25 cellular contexts compared by ENCODE assay signal in the genomic region with DNA sequence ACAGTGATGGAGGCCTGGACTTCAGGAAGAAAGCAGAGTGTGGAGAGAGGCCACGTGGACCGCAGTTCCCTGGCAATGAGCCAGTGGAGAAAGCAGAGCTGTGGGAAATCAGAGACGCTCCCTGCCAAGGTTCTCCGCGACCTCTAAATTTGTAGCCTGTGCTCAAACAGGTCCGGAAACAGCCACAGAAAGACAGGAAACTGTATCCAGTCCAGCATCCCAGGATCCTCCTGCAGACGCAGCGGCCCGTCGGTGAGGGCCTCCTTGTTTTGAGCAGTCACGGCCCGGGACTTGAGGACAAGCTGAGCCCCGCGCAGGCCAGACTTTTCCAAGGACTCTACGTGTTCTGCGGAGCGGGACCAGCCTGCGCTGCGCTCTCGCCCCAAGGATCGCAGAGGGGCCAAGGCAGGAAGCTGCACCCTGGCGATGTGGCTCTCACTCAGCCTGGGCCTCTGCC. TPM values are rescaled to one million over a fixed set of nuclear protein-coding genes. Genes with fewer than 3 reads are reported as not detected.
DNase-seq lines count a peak whose midpoint lies in the region; ATAC-seq and TF ChIP-seq lines count a peak whose summit lies in the region.
"Had no signal": no experiment of that assay in that cellular context is flagged by ENCODE, and none has a peak within 500 bp of the region (broad histone marks: within the 10 kb centered on the region; RNA-seq: fewer than 3 reads in every experiment).

No MANE protein-coding gene starts in this region.

- H3K27me3 ChIP-seq in endodermal cell (ENCODE audit: control insufficient read depth, insufficient read depth, low read length, poor library complexity, severe bottlenecking) (no peaks in the 10 kb centered on the region), thyroid gland (no peaks in the 10 kb centered on the region)
- H3K27me3 ChIP-seq: ovary, tibial artery had no signal

- no peak for TF ChIP-seq POLR2A in thyroid gland (IDR thresholded peaks at IDR 0.05)

- peak; percentile 15 for ATAC-seq in Right ventricle myocardium inferior
- peak; percentile 61 for ATAC-seq in left lobe of liver
- no peak for ATAC-seq in HG03460 (IDR thresholded peaks at IDR 0.05; ENCODE audit: unreplicated experiment)
- ATAC-seq in HG03097 (IDR thresholded peaks at IDR 0.05; ENCODE audit: low FRiP score, unreplicated experiment), result no peak
- ATAC-seq: HCT116 had no signal

- DNase-seq in Right ventricle myocardium inferior (ENCODE audit: missing footprints), result peak; percentile 68
- no peak for DNase-seq in cardiac septum (ENCODE audit: low spot score)
- peak; percentile 47 for DNase-seq in endodermal cell
- no peak for DNase-seq in left lobe of liver (ENCODE audit: low spot score)
- peak; percentile 31 to 37 for DNase-seq in thyroid gland
- DNase-seq in activated naive CD4-positive, alpha-beta T cell (lab: John Stamatoyannopoulos, UW), result no peak
- DNase-seq: activated CD4-positive, alpha-beta memory T cell treated with anti-CD3 and anti-CD28 coated beads, Interleukin-2, amount 10 ng/mL, durations not matched to agents 7 days and 5 days; activated CD4-positive, CD25-positive, alpha-beta regulatory T cell; activated naive CD4-positive, alpha-beta T cell treated with Interleukin-2 at 50 U/mL for 16 hours; naive B cell; NCI-H1417 treated with DMSO at 0.1 percent for 48 hours; NCI-H226; NK-92 treated with Interleukin-12 subunit alpha and Interleukin-12 subunit beta, amount 100 ng/mL, for 24 hours; stimulated activated CD4-positive, alpha-beta T cell treated with anti-CD3 and anti-CD28 coated beads, Interleukin-2, amount 100 ng/mL, for 24 hours; stimulated activated naive CD4-positive, alpha-beta T cell; T-helper 9 cell; tibial artery had no signal

- WGBS in endodermal cell (ENCODE audit: insufficient coverage in 1 of 2, insufficient read length in 1 of 2), 2 experiments, result 94 to 95% methylated on average over 19 to 22 of the region's 22 CpGs
- 33 to 46% methylated on average over 7 to 16 of the region's 22 CpGs for WGBS in thyroid gland, 2 donors

- no peak overlapping the region for H3K4me3 Mint-ChIP-seq in endodermal cell
- H3K4me3 Mint-ChIP-seq: activated CD4-positive, alpha-beta memory T cell treated with anti-CD3 and anti-CD28 coated beads, Interleukin-2, amount 10 ng/mL, durations not matched to agents 7 days and 5 days; memory B cell; naive B cell had no signal

- H3K4me3 ChIP-seq in endodermal cell (ENCODE audit: low read length), result no peak overlapping the region
- no peak overlapping the region for H3K4me3 ChIP-seq in thyroid gland (replicated peaks in 1 of 3)
- H3K4me3 ChIP-seq: ovary, tibial artery had no signal

- H3K4me1 Mint-ChIP-seq in endodermal cell, result no peaks in the 10 kb centered on the region
- H3K4me1 Mint-ChIP-seq: activated CD4-positive, alpha-beta memory T cell treated with anti-CD3 and anti-CD28 coated beads, Interleukin-2, amount 10 ng/mL, durations not matched to agents 7 days and 5 days; IgD-negative memory B cell; memory B cell; naive B cell had no signal

- no peak overlapping the region for H3K27ac ChIP-seq in endodermal cell (ENCODE audit: low read depth, low read length)
- H3K27ac ChIP-seq in thyroid gland, result no peak overlapping the region
- H3K27ac ChIP-seq: ovary, tibial artery had no signal

- intact Hi-C loops in Right ventricle myocardium inferior (cut with DNase I), result no loop called here
- intact Hi-C loops in cardiac septum (cut with DNase I), result no loop called here
- intact Hi-C loops in thyroid gland (cut with DNase I), result no loop called here

- peaks cover 6% of the 10 kb centered on the region for H3K27me3 Mint-ChIP-seq in endodermal cell (ENCODE audit: insufficient read depth)

- TF ChIP-seq CTCF in endodermal cell (conservative IDR thresholded peaks at IDR 0.05) (no peak), thyroid gland (IDR thresholded peaks at IDR 0.05) (no peak)

- no peak overlapping the region for H3K27ac Mint-ChIP-seq in endodermal cell
- H3K27ac Mint-ChIP-seq: activated CD4-positive, alpha-beta memory T cell treated with anti-CD3 and anti-CD28 coated beads, Interleukin-2, amount 10 ng/mL, durations not matched to agents 7 days and 5 days; IgD-negative memory B cell; memory B cell; naive B cell had no signal

- H3K36me3 ChIP-seq in endodermal cell (ENCODE audit: control insufficient read depth, insufficient read depth, low read length) (no peaks in the 10 kb centered on the region), thyroid gland (no peaks in the 10 kb centered on the region)
- H3K36me3 ChIP-seq: ovary, tibial artery had no signal

- H3K9me3 ChIP-seq in endodermal cell (ENCODE audit: control insufficient read depth, low read length) (no peaks in the 10 kb centered on the region), thyroid gland (no peaks in the 10 kb centered on the region)
- H3K9me3 ChIP-seq: ovary, tibial artery had no signal

- H3K9ac ChIP-seq in endodermal cell (ENCODE audit: extremely low read depth, low read length, poor library complexity, severe bottlenecking), result no peak overlapping the region

- no peaks in the 10 kb centered on the region for H3K36me3 Mint-ChIP-seq in endodermal cell (ENCODE audit: low read depth)
- H3K36me3 Mint-ChIP-seq: memory B cell had no signal

- H3K4me1 ChIP-seq in endodermal cell (ENCODE audit: control insufficient read depth, insufficient read depth, low read length), result no peaks in the 10 kb centered on the region
- peaks cover 0 to 3% of the 10 kb centered on the region in 2 donors for H3K4me1 ChIP-seq in thyroid gland

- no peaks in the 10 kb centered on the region for H3K9me3 Mint-ChIP-seq in endodermal cell
- H3K9me3 Mint-ChIP-seq: activated CD4-positive, alpha-beta memory T cell treated with anti-CD3 and anti-CD28 coated beads, Interleukin-2, amount 10 ng/mL, durations not matched to agents 7 days and 5 days; memory B cell; naive B cell had no signal

RNA-seq across cellular contexts. Expression of a gene that starts 22.3 kb away (rescaled TPM):
- total RNA-seq in Right ventricle myocardium inferior (472 TPM), cardiac septum (333 TPM), endodermal cell (1,000 to 10,000 TPM; 1,584 to 1,777 TPM), left lobe of liver (280 TPM), thyroid gland (1,000 to 10,000 TPM in 1 of 4 donors, 100 to 1,000 TPM in 3; 570 to 1,162 (median 852) TPM)
- polyA plus RNA-seq in endodermal cell (2013, experiment 1 of 2), result 2,503 TPM
- polyA plus RNA-seq in endodermal cell (2013, experiment 2 of 2), result 2,213 TPM

RNA-seq across cellular contexts. Expression of a gene that starts 38.7 kb away (rescaled TPM):
- total RNA-seq in Right ventricle myocardium inferior (not detected), cardiac septum (0.08 TPM), endodermal cell (1 to 10 TPM; 2.1 to 7.0 TPM), left lobe of liver (not detected), thyroid gland (not detected)
- polyA plus RNA-seq in endodermal cell (2013, experiment 1 of 2), result 0.85 TPM
- 0.50 TPM for polyA plus RNA-seq in endodermal cell (2013, experiment 2 of 2)
- total RNA-seq: activated CD4-positive, alpha-beta memory T cell treated with anti-CD3 and anti-CD28 coated beads, Interleukin-2, amount 10 ng/mL, durations not matched to agents 7 days and 5 days; chondrocyte had no signal
- polyA plus RNA-seq: AG04450, IgD-negative memory B cell had no signal

RNA-seq across cellular contexts. Expression of a gene that starts 45.6 kb away (rescaled TPM):
- 14.7 TPM for total RNA-seq in Right ventricle myocardium inferior
- total RNA-seq in cardiac septum, result 14.6 TPM
- total RNA-seq in endodermal cell, result 10 to 100 TPM; 33.4 to 37.7 TPM
- polyA plus RNA-seq in endodermal cell (2013, experiment 1 of 2), result 24.0 TPM
- 22.2 TPM for polyA plus RNA-seq in endodermal cell (2013, experiment 2 of 2)
- 28.9 TPM for total RNA-seq in left lobe of liver
- total RNA-seq in thyroid gland, result 10 to 100 TPM; 45.6 to 71.6 (median 54.9) TPM

Comparison
In these comparisons a context has a peak if more than half of its experiments do, and no peak if none do; other contexts are left out.
1. DNase-seq: peak in Right ventricle myocardium inferior (single experiment), endodermal cell (single experiment) and thyroid gland (2 of 2); none in cardiac septum (single experiment), left lobe of liver (single experiment) and activated naive CD4-positive, alpha-beta T cell (0 of 4).
2. ATAC-seq: peak in Right ventricle myocardium inferior (single experiment) and left lobe of liver (single experiment); none in HG03460 (single experiment) and HG03097 (single experiment).